Comparison of ENCODE assay signal across 20 cellular contexts in genomic region chr12:132150780-132151144, GRCh38. TPM values are rescaled to one million over a fixed set of nuclear protein-coding genes. Genes with fewer than 3 reads are reported as not detected.
DNase-seq lines count a peak whose midpoint lies in the region; ATAC-seq and TF ChIP-seq lines count a peak whose summit lies in the region.
"Had no signal": no experiment of that assay in that cellular context is flagged by ENCODE, and none has a peak within 500 bp of the region (broad histone marks: within the 10 kb centered on the region; RNA-seq: fewer than 3 reads in every experiment).

No MANE protein-coding gene starts in this region.

- peaks cover 23% of the 10 kb centered on the region for H3K36me3 ChIP-seq in BE2C
- H3K36me3 ChIP-seq in lower lobe of right lung = peaks cover 25% of the 10 kb centered on the region
- H3K36me3 ChIP-seq in thymus (ENCODE audit: control insufficient read depth, insufficient read depth) = peaks cover 34% of the 10 kb centered on the region
- peaks cover 5% of the 10 kb centered on the region for H3K36me3 ChIP-seq in brain microvascular endothelial cell (replicated peaks)

- DNase-seq in activated T-cell treated with anti-CD3 and anti-CD28 coated beads, Interleukin-2, amount 50 U/mL, for 4 hours = peak; percentile 4
- no peak for DNase-seq in activated T-cell treated with anti-CD3 and anti-CD28 coated beads, Interleukin-2, amount 50 U/mL, for 48 hours
- DNase-seq in BE2C = peak; percentile 9
- peak; percentile 35 for DNase-seq in lower lobe of right lung
- no peak for DNase-seq in nucleus accumbens (lab: John Stamatoyannopoulos, UW)
- no peak for DNase-seq in brain microvascular endothelial cell
- DNase-seq in amygdala (lab: John Stamatoyannopoulos, UW) = no peak
- DNase-seq: EL; GF-D8; Karpas-422; MV-4-11; NCI-H1105 treated with DMSO at 0.1 percent for 48 hours; NCI-H2029 treated with DMSO at 0.1 percent for 48 hours; NCI-H226; NCI-H510A treated with DMSO at 0.1 percent for 48 hours; NCI-H748 treated with DMSO at 0.1 percent for 48 hours; NK-92 treated with Interleukin-12 subunit alpha and Interleukin-12 subunit beta, amount 100 ng/mL, for 24 hours had no signal

- H3K9me3 Mint-ChIP-seq in activated T-cell treated with anti-CD3 and anti-CD28 coated beads, Interleukin-2, amount 50 U/mL, for 4 hours = no peaks in the 10 kb centered on the region

- H3K27me3 ChIP-seq in BE2C (peaks cover 6% of the 10 kb centered on the region), lower lobe of right lung (ENCODE audit: low read depth) (no peaks in the 10 kb centered on the region), thymus (ENCODE audit: control insufficient read depth, insufficient read depth) (no peaks in the 10 kb centered on the region), brain microvascular endothelial cell (replicated peaks) (no peaks in the 10 kb centered on the region)

- H3K9me3 ChIP-seq in BE2C (no peaks in the 10 kb centered on the region), lower lobe of right lung (no peaks in the 10 kb centered on the region), thymus (ENCODE audit: control insufficient read depth) (no peaks in the 10 kb centered on the region)

- H3K4me3 ChIP-seq in BE2C (ENCODE audit: low read depth, low read length) = no peak overlapping the region
- no peak overlapping the region for H3K4me3 ChIP-seq in lower lobe of right lung
- H3K4me3 ChIP-seq in thymus (ENCODE audit: low read length) = no peak overlapping the region
- no peak overlapping the region for H3K4me3 ChIP-seq in brain microvascular endothelial cell (ENCODE audit: low read depth, low read length)

- H3K4me1 Mint-ChIP-seq in activated T-cell treated with anti-CD3 and anti-CD28 coated beads, Interleukin-2, amount 50 U/mL, for 4 hours (ENCODE audit: low read depth) = peaks cover 8% of the 10 kb centered on the region

- in situ Hi-C loops in brain microvascular endothelial cell (cut with HindIII; ENCODE audit: low pct_ligation_motif_present, low sequenced_read_pairs) = no loop called here

- H3K27ac ChIP-seq in lower lobe of right lung (no peak overlapping the region), thymus (ENCODE audit: low read depth) (peak overlapping the region; percentile 2), brain microvascular endothelial cell (no peak overlapping the region)

- H3K36me3 Mint-ChIP-seq in activated T-cell treated with anti-CD3 and anti-CD28 coated beads, Interleukin-2, amount 50 U/mL, for 4 hours (ENCODE audit: insufficient read depth) = peaks cover 7% of the 10 kb centered on the region

- TF ChIP-seq CTCF in BE2C (IDR thresholded peaks at IDR 0.05; ENCODE audit: low read depth, low read length) (no peak), lower lobe of right lung (IDR thresholded peaks at IDR 0.05) (no peak), brain microvascular endothelial cell (IDR thresholded peaks at IDR 0.05; ENCODE audit: low read depth, low read length, missing control alignments) (no peak)

- H3K4me1 ChIP-seq in BE2C = no peaks in the 10 kb centered on the region
- H3K4me1 ChIP-seq in lower lobe of right lung = peaks cover 7% of the 10 kb centered on the region
- no peaks in the 10 kb centered on the region for H3K4me1 ChIP-seq in thymus (ENCODE audit: control insufficient read depth, insufficient read depth, low read length)

- ATAC-seq in activated T-cell treated with anti-CD3 and anti-CD28 coated beads, Interleukin-2, amount 50 U/mL, for 4 hours = no peak
- ATAC-seq in lower lobe of right lung = no peak
- ATAC-seq: HCT116, Panc1 had no signal

- 97% methylated on average over 6 of the region's 6 CpGs for WGBS in thymus

- H3K4me3 Mint-ChIP-seq in activated T-cell treated with anti-CD3 and anti-CD28 coated beads, Interleukin-2, amount 50 U/mL, for 4 hours = no peak overlapping the region

- intact Hi-C loops in lower lobe of right lung (cut with DNase I) = no loop called here

- no peaks in the 10 kb centered on the region for H3K27me3 Mint-ChIP-seq in activated T-cell treated with anti-CD3 and anti-CD28 coated beads, Interleukin-2, amount 50 U/mL, for 4 hours (ENCODE audit: low read depth)

RNA-seq across cellular contexts. Expression of gene NOC4L, which starts 6.5 kb away (rescaled TPM):
- total RNA-seq in activated T-cell treated with anti-CD3 and anti-CD28 coated beads, Interleukin-2, amount 50 U/mL, for 4 hours = 10 to 100 TPM; 85.3 to 92.5 (median 89.0) TPM
- polyA plus RNA-seq in BE2C (2012; ENCODE audit: insufficient read depth, insufficient read length, low read depth) = 158 TPM
- total RNA-seq in lower lobe of right lung = 15.8 TPM
- polyA plus RNA-seq in thymus = 41.6 TPM

RNA-seq across cellular contexts. Expression of gene DDX51, which starts 6.6 kb away (rescaled TPM):
- 10 to 100 TPM; 71.4 to 83.5 (median 72.8) TPM for total RNA-seq in activated T-cell treated with anti-CD3 and anti-CD28 coated beads, Interleukin-2, amount 50 U/mL, for 4 hours
- polyA plus RNA-seq in BE2C (2012; ENCODE audit: insufficient read depth, insufficient read length, low read depth) = 118 TPM
- total RNA-seq in lower lobe of right lung = 11.9 TPM
- polyA plus RNA-seq in thymus = 35.3 TPM

Comparison
In these comparisons a context has a peak if more than half of its experiments do, and no peak if none do; other contexts are left out.
1. DNase-seq: peak in activated T-cell treated with anti-CD3 and anti-CD28 coated beads, Interleukin-2, amount 50 U/mL, for 4 hours (single experiment), BE2C (single experiment) and lower lobe of right lung (single experiment); none in activated T-cell treated with anti-CD3 and anti-CD28 coated beads, Interleukin-2, amount 50 U/mL, for 48 hours (0 of 2), nucleus accumbens (0 of 56), brain microvascular endothelial cell (single experiment) and amygdala (0 of 56).